2 cellular contexts compared by ENCODE assay signal in the genomic region with DNA sequence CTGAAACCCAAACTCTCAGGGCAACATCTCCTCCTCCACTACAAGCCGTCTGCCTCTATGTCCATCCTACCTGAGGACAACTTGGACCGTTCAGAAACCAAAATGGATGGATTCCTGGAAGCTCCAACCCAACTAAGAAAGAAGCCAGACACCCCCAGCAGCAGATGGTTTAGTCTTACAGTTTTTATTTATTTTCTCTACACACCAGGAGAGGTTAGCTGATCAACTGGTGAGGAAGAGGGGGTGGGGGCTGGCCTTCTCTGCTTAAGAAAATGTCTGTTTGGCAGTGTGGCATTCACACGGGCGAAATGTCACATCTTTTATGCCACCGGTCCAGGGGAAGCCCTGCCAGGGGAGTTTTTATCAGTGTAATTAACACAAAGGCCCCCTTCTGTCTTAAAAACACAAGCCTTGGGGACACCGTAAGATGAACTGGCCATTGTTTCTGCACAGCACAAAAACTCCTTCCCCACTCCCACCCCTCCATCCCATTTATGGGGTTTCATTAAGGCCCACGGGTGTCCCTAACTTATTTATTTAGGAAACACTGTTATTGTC.
TF ChIP-seq lines count a peak whose summit lies in the region.

No MANE protein-coding gene starts in this region.

TF ChIP-seq in A549, 52 proteins besides CTCF, POLR2A, EP300 and RAD21:
- TF ChIP-seq MAX (IDR thresholded peaks at IDR 0.05), result no peak
- no peak for TF ChIP-seq SREBF2 (IDR thresholded peaks at IDR 0.05)
- no peak for TF ChIP-seq ZSCAN20 (CRISPR knock-in tag; IDR thresholded peaks at IDR 0.05)
- no peak for TF ChIP-seq BHLHE40 (IDR thresholded peaks at IDR 0.05; ENCODE audit: low read depth, low read length)
- TF ChIP-seq KDM1A (IDR thresholded peaks at IDR 0.05; ENCODE audit: low read depth), result no peak
- no peak for TF ChIP-seq RCOR1 (IDR thresholded peaks at IDR 0.05; ENCODE audit: low read depth, low read length)
- TF ChIP-seq HES2 (IDR thresholded peaks at IDR 0.05), result no peak
- TF ChIP-seq TFCP2L1 (CRISPR knock-in tag; IDR thresholded peaks at IDR 0.05), result no peak
- TF ChIP-seq ZNF302 (CRISPR knock-in tag; IDR thresholded peaks at IDR 0.05), result no peak
- no peak for TF ChIP-seq FOSL2 (IDR thresholded peaks at IDR 0.05)
- no peak for TF ChIP-seq FOSL2 (CRISPR knock-in tag; IDR thresholded peaks at IDR 0.05)
- no peak for TF ChIP-seq POLR2AphosphoS2 (conservative IDR thresholded peaks at IDR 0.05; ENCODE audit: low read length)
- no peak for TF ChIP-seq JUN (IDR thresholded peaks at IDR 0.05)

TF ChIP-seq in K562, 482 proteins besides CTCF, POLR2A, EP300 and RAD21 (continued from another document):
- peak; percentile 13 for TF ChIP-seq PRDM10 (IDR thresholded peaks at IDR 0.05; ENCODE audit: partially characterized antibody)
